ENCODE assay signal across 23 cellular contexts in genomic region chr12:88921890-88922532, GRCh38.
"Had no signal": no experiment of that assay in that cellular context is flagged by ENCODE, and none has a peak within 500 bp of the region (broad histone marks: within the 10 kb centered on the region; RNA-seq: fewer than 3 reads in every experiment).

No MANE protein-coding gene starts in this region.

- H3K27me3 ChIP-seq: breast epithelium, gastrocnemius medialis, upper lobe of right lung had no signal

- H3K9me3 ChIP-seq: breast epithelium, esophagus squamous epithelium, gastrocnemius medialis, lower lobe of right lung, thoracic aorta, upper lobe of right lung had no signal

- H3K27ac Mint-ChIP-seq: activated CD4-positive, alpha-beta memory T cell treated with anti-CD3 and anti-CD28 coated beads for 36 hours; activated naive CD8-positive, alpha-beta T cell treated with anti-CD3 and anti-CD28 coated beads for 36 hours; effector memory CD8-positive, alpha-beta T cell; naive thymus-derived CD4-positive, alpha-beta T cell had no signal

- H3K27me3 Mint-ChIP-seq: activated CD4-positive, alpha-beta memory T cell treated with anti-CD3 and anti-CD28 coated beads for 36 hours; activated naive CD8-positive, alpha-beta T cell treated with anti-CD3 and anti-CD28 coated beads for 36 hours; central memory CD8-positive, alpha-beta T cell; effector memory CD8-positive, alpha-beta T cell had no signal

- H3K36me3 ChIP-seq: breast epithelium, esophagus squamous epithelium, gastrocnemius medialis, lower lobe of right lung, thoracic aorta, upper lobe of right lung had no signal

- DNase-seq: activated CD4-positive, alpha-beta memory T cell treated with anti-CD3 and anti-CD28 coated beads for 36 hours; activated CD4-positive, alpha-beta T cell treated with anti-CD3 and anti-CD28 coated beads for 4 hours; activated CD4-positive, CD25-positive, alpha-beta regulatory T cell; activated naive CD4-positive, alpha-beta T cell treated with Interleukin-2 at 50 U/mL for 16 hours; activated naive CD8-positive, alpha-beta T cell treated with anti-CD3 and anti-CD28 coated beads for 36 hours; activated T-cell treated with anti-CD3 and anti-CD28 coated beads, Interleukin-2, amount 50 U/mL, for 48 hours; amniotic stem cell; effector memory CD8-positive, alpha-beta T cell; esophagus squamous epithelium; gastrocnemius medialis; hypothalamus; left colon; lower lobe of right lung; naive thymus-derived CD4-positive, alpha-beta T cell; retina; stimulated activated CD4-positive, alpha-beta T cell treated with anti-CD3 and anti-CD28 coated beads, Interleukin-2, amount 100 ng/mL, for 48 hours; stimulated activated CD8-positive, alpha-beta memory T cell treated with anti-CD3 and anti-CD28 coated beads, Interleukin-4, amount 100 ng/mL, for 48 hours; stimulated activated naive CD4-positive, alpha-beta T cell treated with Interleukin-2 at 50 U/mL for 16 hours; T1000; upper lobe of right lung had no signal

- H3K4me1 Mint-ChIP-seq: activated naive CD8-positive, alpha-beta T cell treated with anti-CD3 and anti-CD28 coated beads for 36 hours; central memory CD8-positive, alpha-beta T cell; naive thymus-derived CD4-positive, alpha-beta T cell had no signal

- H3K4me1 ChIP-seq: breast epithelium had no signal

- ATAC-seq: effector memory CD8-positive, alpha-beta T cell; gastrocnemius medialis; left colon; lower lobe of right lung; naive thymus-derived CD4-positive, alpha-beta T cell; upper lobe of right lung had no signal

- H3K36me3 Mint-ChIP-seq: activated CD4-positive, alpha-beta memory T cell treated with anti-CD3 and anti-CD28 coated beads for 36 hours; activated naive CD8-positive, alpha-beta T cell treated with anti-CD3 and anti-CD28 coated beads for 36 hours; naive thymus-derived CD4-positive, alpha-beta T cell had no signal

- H3K27ac ChIP-seq: breast epithelium, esophagus squamous epithelium, lower lobe of right lung, thoracic aorta, upper lobe of right lung had no signal

- H3K4me3 ChIP-seq: breast epithelium, esophagus squamous epithelium, gastrocnemius medialis, lower lobe of right lung, thoracic aorta, upper lobe of right lung had no signal

- H3K9me3 Mint-ChIP-seq: activated CD4-positive, alpha-beta memory T cell treated with anti-CD3 and anti-CD28 coated beads for 36 hours; central memory CD8-positive, alpha-beta T cell had no signal

- H3K4me3 Mint-ChIP-seq: activated CD4-positive, alpha-beta memory T cell treated with anti-CD3 and anti-CD28 coated beads for 36 hours; activated naive CD8-positive, alpha-beta T cell treated with anti-CD3 and anti-CD28 coated beads for 36 hours; central memory CD8-positive, alpha-beta T cell; effector memory CD8-positive, alpha-beta T cell; naive thymus-derived CD4-positive, alpha-beta T cell had no signal
